ENCODE assay signal across 8 cellular contexts in the genomic region with DNA sequence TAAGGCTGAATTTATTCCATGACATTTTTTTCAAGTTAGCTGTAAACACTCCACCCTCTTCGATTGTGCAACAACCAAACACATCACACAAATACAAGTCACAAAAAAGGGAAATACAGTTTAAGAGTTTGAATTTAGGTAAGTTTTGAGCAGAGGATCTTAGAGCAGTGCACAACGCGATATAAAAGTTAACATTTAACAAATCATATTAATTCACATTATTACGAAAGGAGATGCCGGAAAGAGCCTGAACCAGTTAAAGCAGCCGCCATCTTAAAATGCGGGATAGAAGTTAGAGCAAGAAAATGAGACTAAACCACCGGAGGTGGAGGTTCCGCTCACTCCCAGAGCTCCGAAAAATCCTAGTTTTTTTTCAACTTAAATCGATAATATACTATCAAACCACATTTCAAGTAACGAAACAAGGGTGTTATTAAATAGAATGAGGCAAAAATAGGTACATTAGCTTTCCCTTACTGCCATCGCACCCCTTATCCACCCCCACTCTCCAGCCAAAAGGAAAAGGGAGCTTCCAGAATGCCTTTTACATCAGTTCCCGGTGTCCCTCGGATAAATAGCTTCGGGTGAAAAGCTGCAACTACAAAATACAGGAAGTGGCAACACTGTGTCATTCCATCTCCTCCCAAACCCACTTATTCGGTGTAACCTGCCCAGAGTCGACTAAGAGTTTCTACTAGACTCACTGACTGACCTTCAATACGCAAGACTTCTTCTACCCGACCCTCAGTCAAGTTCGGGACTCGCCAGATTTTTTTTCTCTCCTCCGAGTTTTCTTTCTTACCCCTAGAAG. TPM values are rescaled to one million over a fixed set of nuclear protein-coding genes. Genes with fewer than 3 reads are reported as not detected.
A peak's percentile ranks its signal among the peaks of the same experiment; 100 is the strongest.
DNase-seq lines count a peak whose midpoint lies in the region; ATAC-seq, FAIRE-seq and TF ChIP-seq lines count a peak whose summit lies in the region.

No MANE protein-coding gene starts in this region.

- no peaks in the 10 kb centered on the region for H3K27me3 ChIP-seq in neuron (ENCODE audit: insufficient read depth, low read length)

- CTCF ChIA-PET in A549 (lab: Yijun Ruan, JAX): interaction anchor here (0.9 to 2.3 kb wide), 5 partner anchors 9 to 395 kb away, joined by 3 to 5 read pairs (median 5); no protein-coding TSS in a partner anchor
- CTCF ChIA-PET in activated CD8-positive, alpha-beta T cell treated with anti-CD3 and anti-CD28 coated beads, Interleukin-2, amount 10 ng/mL, durations not matched to agents 7 days and 5 days (lab: Charles Lee): interaction anchor here (0.8 to 4.4 kb wide), 6 partner anchors 9 to 267 kb away, joined by 3 to 48 read pairs (median 4); a partner anchor contains a TSS

- TF ChIP-seq RAD21 in A549 (conservative IDR thresholded peaks at IDR 0.05 in 1 of 2, IDR thresholded peaks at IDR 0.05 in 1 of 2): no peak

- DNase-seq in A549 (ENCODE audit: low read depth in 1 of 2, low spot score in 1 of 2): peak in 1 of 2 experiments; percentile 63
- DNase-seq in NCI-H2171 treated with DMSO at 0.1 percent for 48 hours (lab: John Stamatoyannopoulos, UW): peak; percentile 63
- peak; percentile 52 for DNase-seq in activated CD8-positive, alpha-beta T cell treated with anti-CD3 and anti-CD28 coated beads, Interleukin-2, amount 10 ng/mL, durations not matched to agents 7 days and 5 days
- DNase-seq in fibroblast of mammary gland (ENCODE audit: low read depth): peak; percentile 83
- no peak for DNase-seq in omental fat pad (ENCODE audit: low spot score)

- H3K27ac ChIP-seq in A549: peak overlapping the region; percentile 100

- H3K36me3 ChIP-seq in ES-I3 (ENCODE audit: insufficient read depth, low read length) (no peaks in the 10 kb centered on the region), neuron (ENCODE audit: insufficient read depth, low read length) (peaks cover 31% of the 10 kb centered on the region)

- no peak for TF ChIP-seq CTCF in A549 (IDR thresholded peaks at IDR 0.05)
- no peak for TF ChIP-seq CTCF in fibroblast of mammary gland (conservative IDR thresholded peaks at IDR 0.05; ENCODE audit: control insufficient read depth, insufficient read depth, low read depth, low read length)
- no peak for TF ChIP-seq CTCF in omental fat pad (IDR thresholded peaks at IDR 0.05)

- H2AFZ ChIP-seq in neuron (ENCODE audit: low read depth, low read length): no peak overlapping the region

- no peak overlapping the region for H3K4me3 Mint-ChIP-seq in activated CD8-positive, alpha-beta T cell treated with anti-CD3 and anti-CD28 coated beads, Interleukin-2, amount 10 ng/mL, durations not matched to agents 7 days and 5 days

- no peak for FAIRE-seq in A549 (lab: Jason Lieb, UNC)

- no peak for TF ChIP-seq EP300 in A549 (IDR thresholded peaks at IDR 0.05)

- peaks cover 45% of the 10 kb centered on the region for H3K4me1 Mint-ChIP-seq in activated CD8-positive, alpha-beta T cell treated with anti-CD3 and anti-CD28 coated beads, Interleukin-2, amount 10 ng/mL, durations not matched to agents 7 days and 5 days (ENCODE audit: low read depth)

- TF ChIP-seq POLR2A in A549 (IDR thresholded peaks at IDR 0.05; ENCODE audit: low read length): no peak

- H3K4me3 ChIP-seq in A549 (peak overlapping the region; percentile 95), fibroblast of mammary gland (ENCODE audit: control insufficient read depth, low read depth, low read length) (peak overlapping the region; percentile 98), neuron (ENCODE audit: low read length) (peak overlapping the region; percentile 86)

- POLR2A ChIA-PET in A549 (lab: Yijun Ruan, JAX): interaction anchor here (0.6 to 1.9 kb wide), 6 partner anchors 9 to 205 kb away, joined by 3 to 14 read pairs (median 4); a partner anchor contains a TSS
- POLR2A ChIA-PET in activated CD8-positive, alpha-beta T cell treated with anti-CD3 and anti-CD28 coated beads, Interleukin-2, amount 10 ng/mL, durations not matched to agents 7 days and 5 days (lab: Charles Lee): interaction anchor here (0.6 to 10.8 kb wide), 8 partner anchors 8 to 481 kb away, joined by 3 to 346 read pairs (median 24); a partner anchor contains a TSS

- no peak overlapping the region for H3K27ac Mint-ChIP-seq in activated CD8-positive, alpha-beta T cell treated with anti-CD3 and anti-CD28 coated beads, Interleukin-2, amount 10 ng/mL, durations not matched to agents 7 days and 5 days

- no peaks in the 10 kb centered on the region for H3K9me3 ChIP-seq in A549
- H3K9me3 ChIP-seq in ES-I3 (ENCODE audit: control insufficient read depth, insufficient read depth, low read length): no peaks in the 10 kb centered on the region
- H3K9me3 ChIP-seq in neuron (ENCODE audit: low read length): no peaks in the 10 kb centered on the region

- peaks cover 30% of the 10 kb centered on the region for H3K36me3 Mint-ChIP-seq in activated CD8-positive, alpha-beta T cell treated with anti-CD3 and anti-CD28 coated beads, Interleukin-2, amount 10 ng/mL, durations not matched to agents 7 days and 5 days (ENCODE audit: low read depth)

- peak overlapping the region; percentile 91 for H3K4me2 ChIP-seq in A549

- 1% methylated on average over 23 of the region's 23 CpGs for WGBS in A549 (ENCODE audit: missing lambda C conversion rate)

- peak overlapping the region; percentile 93 for H3K9ac ChIP-seq in ES-I3 (ENCODE audit: low read depth, low read length)

- no peaks in the 10 kb centered on the region for H3K9me3 Mint-ChIP-seq in activated CD8-positive, alpha-beta T cell treated with anti-CD3 and anti-CD28 coated beads, Interleukin-2, amount 10 ng/mL, durations not matched to agents 7 days and 5 days (ENCODE audit: insufficient read depth)

- peaks cover 48% of the 10 kb centered on the region for H3K4me1 ChIP-seq in A549
- peaks cover 29% of the 10 kb centered on the region for H3K4me1 ChIP-seq in ES-I3 (ENCODE audit: insufficient read depth, low read length)
- H3K4me1 ChIP-seq in neuron (ENCODE audit: insufficient read depth, low read length): peaks cover 24% of the 10 kb centered on the region

- H3K27me3 Mint-ChIP-seq in activated CD8-positive, alpha-beta T cell treated with anti-CD3 and anti-CD28 coated beads, Interleukin-2, amount 10 ng/mL, durations not matched to agents 7 days and 5 days (ENCODE audit: low read depth): no peaks in the 10 kb centered on the region

- no peak for ATAC-seq in A549
- ATAC-seq in activated CD8-positive, alpha-beta T cell treated with anti-CD3 and anti-CD28 coated beads, Interleukin-2, amount 10 ng/mL, durations not matched to agents 7 days and 5 days: no peak
- no peak for ATAC-seq in omental fat pad (ENCODE audit: low FRiP score)
- no peak for ATAC-seq in HG02938 (IDR thresholded peaks at IDR 0.05; ENCODE audit: unreplicated experiment)

TF ChIP-seq in A549, 52 proteins besides CTCF, POLR2A, EP300 and RAD21:
- TF ChIP-seq NFE2L2 (conservative IDR thresholded peaks at IDR 0.05; ENCODE audit: low read length) (no peak), ZC3H11A (IDR thresholded peaks at IDR 0.05) (no peak), HOXA7 (CRISPR knock-in tag; IDR thresholded peaks at IDR 0.05) (no peak), EHMT2 (IDR thresholded peaks at IDR 0.05; ENCODE audit: low read depth) (no peak), KDM5A (IDR thresholded peaks at IDR 0.05) (0 out of 2 replicates have a peak, but pooled peaks have one; percentile 20), CHD4 (IDR thresholded peaks at IDR 0.05; ENCODE audit: borderline replicate concordance) (no peak), MAZ (IDR thresholded peaks at IDR 0.05; ENCODE audit: borderline replicate concordance, low read depth, low read length) (no peak), CEBPB (IDR thresholded peaks at IDR 0.05) (peak; percentile 87 to 95; a peak in 3 of 4 replicates)
- TF ChIP-seq, protein P1, sequence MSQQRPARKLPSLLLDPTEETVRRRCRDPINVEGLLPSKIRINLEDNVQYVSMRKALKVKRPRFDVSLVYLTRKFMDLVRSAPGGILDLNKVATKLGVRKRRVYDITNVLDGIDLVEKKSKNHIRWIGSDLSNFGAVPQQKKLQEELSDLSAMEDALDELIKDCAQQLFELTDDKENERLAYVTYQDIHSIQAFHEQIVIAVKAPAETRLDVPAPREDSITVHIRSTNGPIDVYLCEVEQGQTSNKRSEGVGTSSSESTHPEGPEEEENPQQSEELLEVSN (IDR thresholded peaks at IDR 0.05; ENCODE audit: borderline replicate concordance, low read depth): no peak

RNA-seq across cellular contexts. Expression of a gene that starts 1.9 kb away (rescaled TPM):
- polyA plus RNA-seq in A549 (2011; rRNA removed) (254 and 338 TPM in 2 replicates), A549 (2017; fragmentation: RNase III; extraction: RNeasy Plus Mini Kit Qiagen cat#74134 plus additional on column Dnase treatment) (181 to 198 TPM (median 186 TPM) in 3 replicates)
- 194 and 198 TPM in 2 replicates for polyA plus RNA-seq in A549 (2012; cell fraction: cytosol; rRNA removed)
- 122 and 144 TPM in 2 replicates for polyA plus RNA-seq in A549 (2012; cell fraction: nucleus; rRNA removed)
- polyA minus RNA-seq in A549 (2011; rRNA and poly(A)+ RNA removed): 148 and 152 TPM in 2 replicates
- total RNA-seq in activated CD8-positive, alpha-beta T cell treated with anti-CD3 and anti-CD28 coated beads, Interleukin-2, amount 10 ng/mL, durations not matched to agents 7 days and 5 days: 100 to 1,000 TPM; 388 to 409 TPM
- 100 to 1,000 TPM; 349 to 519 (median 452) TPM for total RNA-seq in omental fat pad

RNA-seq across cellular contexts. Expression of a gene that starts 43.3 kb away (rescaled TPM):
- polyA plus RNA-seq in A549 (2011; rRNA removed) (59.1 and 84.1 TPM in 2 replicates), A549 (2017; fragmentation: RNase III; extraction: RNeasy Plus Mini Kit Qiagen cat#74134 plus additional on column Dnase treatment) (44.9 to 49.9 TPM (median 48.6 TPM) in 3 replicates)
- 34.2 and 36.0 TPM in 2 replicates for polyA plus RNA-seq in A549 (2012; cell fraction: cytosol; rRNA removed)
- polyA plus RNA-seq in A549 (2012; cell fraction: nucleus; rRNA removed): 6.9 and 7.7 TPM in 2 replicates
- 23.3 and 27.3 TPM in 2 replicates for polyA minus RNA-seq in A549 (2011; rRNA and poly(A)+ RNA removed)
- total RNA-seq in activated CD8-positive, alpha-beta T cell treated with anti-CD3 and anti-CD28 coated beads, Interleukin-2, amount 10 ng/mL, durations not matched to agents 7 days and 5 days: 10 to 100 TPM; 37.7 to 40.0 TPM
- total RNA-seq in omental fat pad: 10 to 100 TPM in 3 of 4 donors, 1 to 10 TPM in 1; 7.4 to 18.9 (median 14.1) TPM
